ENCODE assay signal across 8 cellular contexts in the genomic region with DNA sequence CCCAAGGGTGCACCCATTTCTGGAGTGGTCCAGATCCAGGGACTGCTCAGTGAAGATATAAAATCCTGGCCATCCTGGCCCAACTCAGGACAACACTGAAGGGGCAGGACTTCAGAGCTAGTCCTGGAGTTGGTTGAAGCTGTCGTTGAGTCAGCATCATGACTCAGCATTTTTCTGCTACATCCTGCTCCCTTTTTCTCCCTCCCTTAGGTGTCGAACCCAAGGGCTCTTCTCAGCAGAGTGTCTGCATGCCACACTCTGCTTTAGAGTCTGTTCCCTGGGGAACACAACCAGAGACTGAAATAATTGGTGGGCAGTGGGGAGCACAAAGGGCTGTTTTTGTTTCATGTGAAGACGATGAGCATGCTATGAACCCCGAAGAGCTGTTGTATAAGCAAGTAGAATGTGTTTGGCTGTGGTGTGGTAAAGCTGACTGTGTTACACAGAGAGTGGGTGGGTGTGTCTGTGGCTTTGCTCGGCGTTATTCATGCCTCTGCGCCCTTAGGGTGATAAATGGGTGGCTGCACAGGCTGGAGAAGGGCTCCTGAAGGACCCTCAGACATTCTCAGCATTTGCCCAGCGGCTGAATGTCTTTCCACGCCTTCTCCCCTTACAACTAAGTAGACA.
DNase-seq lines count a peak whose midpoint lies in the region; TF ChIP-seq lines count a peak whose summit lies in the region.

No MANE protein-coding gene starts in this region.

- in situ Hi-C loops in T47D (cut with HindIII; ENCODE audit: low pct_unique_long_range_greater_than_20kb, low sequenced_read_pairs): no loop called here

- no peaks in the 10 kb centered on the region for H3K27me3 ChIP-seq in right atrium auricular region

- H3K4me3 ChIP-seq in right atrium auricular region: no peak overlapping the region

- H3K9me3 ChIP-seq in right atrium auricular region: no peaks in the 10 kb centered on the region

- TF ChIP-seq CTCF in neural crest cell (conservative IDR thresholded peaks at IDR 0.05) (no peak), right atrium auricular region (IDR thresholded peaks at IDR 0.05) (no peak)

- H3K4me1 Mint-ChIP-seq in neural crest cell: peaks cover 33% of the 10 kb centered on the region

- H3K27me3 Mint-ChIP-seq in neural crest cell (ENCODE audit: low read depth): no peaks in the 10 kb centered on the region

- H3K27ac Mint-ChIP-seq in neural crest cell (ENCODE audit: unreplicated experiment): peak overlapping the region; percentile 21

- H3K4me3 Mint-ChIP-seq in neural crest cell: no peak overlapping the region

- no peaks in the 10 kb centered on the region for H3K36me3 Mint-ChIP-seq in neural crest cell (ENCODE audit: low read depth)

- peaks cover 0 to 8% of the 10 kb centered on the region in 2 donors for H3K4me1 ChIP-seq in right atrium auricular region

- no peaks in the 10 kb centered on the region for H3K9me3 Mint-ChIP-seq in neural crest cell

- no peak overlapping the region for H3K27ac ChIP-seq in right atrium auricular region

- peak; percentile 74 for DNase-seq in NK-92 treated with Interleukin-12 subunit alpha and Interleukin-12 subunit beta, amount 100 ng/mL, for 24 hours (lab: John Stamatoyannopoulos, UW)
- DNase-seq in NK-92 (lab: John Stamatoyannopoulos, UW; ENCODE audit: unreplicated experiment) (no peak), M059J (ENCODE audit: low read depth) (peak; percentile 83), T47D (ENCODE audit: low read depth in 1 of 2, low spot score in 1 of 2) (peak; percentile 26 to 91), neural crest cell (ENCODE audit: low read depth, low spot score) (no peak), right atrium auricular region (ENCODE audit: low spot score) (no peak), ureter (ENCODE audit: low spot score) (no peak), activated gamma-delta T cell (lab: John Stamatoyannopoulos, UW) (no peak)

- H3K36me3 ChIP-seq in right atrium auricular region: no peaks in the 10 kb centered on the region

Comparison
In these comparisons a context has a peak if more than half of its experiments do, and no peak if none do; other contexts are left out.
1. DNase-seq: peak in NK-92 treated with Interleukin-12 subunit alpha and Interleukin-12 subunit beta, amount 100 ng/mL, for 24 hours (single experiment), M059J (single experiment) and T47D (2 of 2); none in NK-92 (single experiment), neural crest cell (single experiment), right atrium auricular region (single experiment), ureter (single experiment) and activated gamma-delta T cell (single experiment).